Comparison of ENCODE assay signal across 8 cellular contexts in genomic region chr16:67660564-67661028, GRCh38. TPM values are rescaled to one million over a fixed set of nuclear protein-coding genes. Genes with fewer than 3 reads are reported as not detected.
DNase-seq lines count a peak whose midpoint lies in the region; ATAC-seq, FAIRE-seq and TF ChIP-seq lines count a peak whose summit lies in the region.

TSS of gene PARD6A (plus strand) at chr16:67660960. CDS start at chr16:67661039, 79 bp downstream.

- H3K79me2 ChIP-seq in astrocyte (ENCODE audit: insufficient read depth, low read length), result peaks cover 14% of the 10 kb centered on the region

- peak within 1 kb of the TSS; percentile 90 for H3K4me3 Mint-ChIP-seq in astrocyte (ENCODE audit: unreplicated experiment)

- H3K4me2 ChIP-seq in astrocyte (ENCODE audit: low read length), result peak within 1 kb of the TSS; percentile 93

- H3K4me3 ChIP-seq in astrocyte (ENCODE audit: insufficient read depth, low read depth, low read length) (peak within 1 kb of the TSS; percentile 77), rectal smooth muscle tissue (ENCODE audit: low read length) (peak within 1 kb of the TSS; percentile 98), aorta (ENCODE audit: low read length in 2 of 2) (peak within 1 kb of the TSS; percentile 63 to 64)

- H2AFZ ChIP-seq in astrocyte (ENCODE audit: low read depth, low read length), result peak within 1 kb of the TSS; percentile 96

- ATAC-seq in GM18502 (IDR thresholded peaks at IDR 0.05; ENCODE audit: poor library complexity, unreplicated experiment) (peak; percentile 79), HG02981 (IDR thresholded peaks at IDR 0.05; ENCODE audit: unreplicated experiment) (peak; percentile 68), aorta (ENCODE audit: low FRiP score) (peak; percentile 95)

- peaks cover 2% of the 10 kb centered on the region for H3K36me3 ChIP-seq in astrocyte (ENCODE audit: insufficient read depth, low read length)
- peaks cover 4% of the 10 kb centered on the region for H3K36me3 ChIP-seq in rectal smooth muscle tissue (ENCODE audit: control insufficient read depth, insufficient read depth, low read length)
- H3K36me3 ChIP-seq in aorta (ENCODE audit: control insufficient read depth in 1 of 2, insufficient read depth in 2 of 2, low read length in 1 of 2), result no peaks in the 10 kb centered on the region

- H3K27ac ChIP-seq in astrocyte (ENCODE audit: low read depth, low read length) (peak within 1 kb of the TSS; percentile 86), rectal smooth muscle tissue (ENCODE audit: low read depth, low read length) (peak within 1 kb of the TSS; percentile 90), aorta (ENCODE audit: low read depth in 1 of 2, low read length in 2 of 2) (peak within 1 kb of the TSS in 1 of 2 donors; percentile 89)

- 0 to 1% methylated on average over 35 to 48 of the region's 48 CpGs for WGBS in aorta, 2 donors

- H3K27me3 Mint-ChIP-seq in astrocyte (ENCODE audit: low read depth, unreplicated experiment), result peaks cover 9% of the 10 kb centered on the region

- H3K9me3 Mint-ChIP-seq in astrocyte (ENCODE audit: unreplicated experiment), result no peaks in the 10 kb centered on the region

- DNase-seq in NCI-H2029 (lab: John Stamatoyannopoulos, UW) (peak; percentile 88), T-helper 9 cell (peak; percentile 91), astrocyte (ENCODE audit: low read depth) (peak; percentile 90), hepatic stellate cell (ENCODE audit: low spot score) (peak; percentile 100), aorta (peak; percentile 98)

- FAIRE-seq in astrocyte (lab: Jason Lieb, UNC), result peak; percentile 17

- peaks cover 4% of the 10 kb centered on the region for H3K36me3 Mint-ChIP-seq in astrocyte (ENCODE audit: low read depth, unreplicated experiment)

- no peak for TF ChIP-seq CTCF in astrocyte (IDR thresholded peaks at IDR 0.05; ENCODE audit: insufficient read depth, low read depth, low read length)

- H4K20me1 ChIP-seq in astrocyte (ENCODE audit: insufficient read depth, low read length), result peaks cover 24% of the 10 kb centered on the region

- peak within 1 kb of the TSS; percentile 89 for H3K27ac Mint-ChIP-seq in astrocyte (ENCODE audit: unreplicated experiment)

- peaks cover 14% of the 10 kb centered on the region for H3K4me1 ChIP-seq in astrocyte (ENCODE audit: insufficient read depth, low read length)
- peaks cover 14% of the 10 kb centered on the region for H3K4me1 ChIP-seq in rectal smooth muscle tissue (ENCODE audit: control insufficient read depth, insufficient read depth, low read length)
- no peaks in the 10 kb centered on the region for H3K4me1 ChIP-seq in aorta (ENCODE audit: control insufficient read depth in 1 of 2, insufficient read depth in 2 of 2, low read length in 2 of 2)

- no peaks in the 10 kb centered on the region for H3K9me3 ChIP-seq in astrocyte (ENCODE audit: insufficient read depth, low read depth, low read length)
- H3K9me3 ChIP-seq in aorta (ENCODE audit: control insufficient read depth, low read length), result no peaks in the 10 kb centered on the region

- peak within 1 kb of the TSS; percentile 87 for H3K9ac ChIP-seq in astrocyte (ENCODE audit: low read length)
- peak within 1 kb of the TSS; percentile 46 for H3K9ac ChIP-seq in rectal smooth muscle tissue (ENCODE audit: low read length)

- H3K4me1 Mint-ChIP-seq in astrocyte (ENCODE audit: low read depth, unreplicated experiment), result peaks cover 2% of the 10 kb centered on the region

- H3K27me3 ChIP-seq in astrocyte (ENCODE audit: insufficient read depth, low read length) (no peaks in the 10 kb centered on the region), rectal smooth muscle tissue (ENCODE audit: control insufficient read depth, insufficient read depth, low read length) (no peaks in the 10 kb centered on the region), aorta (ENCODE audit: control insufficient read depth in 1 of 2, insufficient read depth in 2 of 2, low read length in 1 of 2) (no peaks in the 10 kb centered on the region)

- intact Hi-C loops in aorta (cut with DNase I), result loop anchor here (2.0 to 5.0 kb wide), 2 partner anchors 98 kb away; partner anchors contain the start of gene CTCF (in 2 of the 2)

RNA-seq across cellular contexts. Expression of gene PARD6A, which starts in this region (rescaled TPM):
- total RNA-seq in astrocyte (1.2 and 1.4 TPM in 2 replicates), aorta (1 to 10 TPM; 3.9 to 5.3 TPM)
- 1 to 10 TPM; 5.9 to 7.8 TPM for polyA plus RNA-seq in aorta
